Comparison of ENCODE assay signal across 8 cellular contexts in the genomic region with DNA sequence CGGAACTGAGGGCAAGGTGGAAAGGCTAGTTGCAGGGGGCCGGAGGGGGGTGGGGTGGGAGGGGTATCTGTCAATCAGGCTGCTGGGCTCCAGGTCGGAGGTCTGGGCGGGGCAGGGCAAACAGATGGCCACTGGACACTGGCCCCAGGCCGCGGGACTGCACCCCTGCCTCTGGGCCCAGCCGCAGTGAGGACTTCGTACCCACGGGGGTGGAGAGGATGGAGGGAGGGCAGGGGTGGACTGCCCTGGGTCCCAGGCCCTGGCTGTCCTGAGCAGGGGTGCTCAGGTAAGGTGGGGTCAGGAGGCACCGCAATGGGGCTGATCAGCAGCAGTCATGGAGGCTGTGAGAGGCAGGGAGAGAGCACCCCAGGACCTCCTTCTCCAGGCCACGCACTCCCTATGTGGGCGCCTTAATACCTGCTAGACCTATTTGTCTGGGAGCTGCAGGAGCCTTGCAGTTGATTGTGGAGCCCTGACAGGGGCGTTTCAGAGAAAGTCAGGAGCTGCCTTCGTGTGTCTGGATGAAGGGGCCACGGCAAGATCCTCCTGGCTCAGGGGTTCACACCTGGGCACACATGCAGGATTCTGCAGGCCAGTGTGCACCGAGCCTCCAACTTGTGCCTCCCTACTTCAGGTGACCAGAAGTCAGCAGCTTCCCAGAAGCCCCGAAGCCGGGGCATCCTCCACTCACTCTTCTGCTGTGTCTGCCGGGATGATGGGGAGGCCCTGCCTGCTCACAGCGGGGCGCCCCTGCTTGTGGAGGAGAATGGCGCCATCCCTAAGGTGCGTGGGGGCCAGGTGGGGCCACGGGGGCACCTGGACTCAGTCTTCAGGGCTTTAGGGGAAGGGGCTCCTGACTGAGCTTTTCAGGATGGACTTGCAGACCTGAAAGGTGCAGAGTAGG. TPM values are rescaled to one million over a fixed set of nuclear protein-coding genes. Genes with fewer than 3 reads are reported as not detected.
DNase-seq lines count a peak whose midpoint lies in the region; ATAC-seq lines count a peak whose summit lies in the region.

No MANE protein-coding gene starts in this region.

- H3K36me3 ChIP-seq in mesendoderm (ENCODE audit: control insufficient read depth, insufficient read depth, low read length) = peaks cover 2% of the 10 kb centered on the region
- peaks cover 0 to 8% of the 10 kb centered on the region in 2 donors for H3K36me3 ChIP-seq in aorta (ENCODE audit: control insufficient read depth in 1 of 2, insufficient read depth in 2 of 2, low read length in 1 of 2)

- ATAC-seq in central memory CD8-positive, alpha-beta T cell (replicated peaks; ENCODE audit: extremely low read depth, poor library complexity, severe bottlenecking) = no peak
- ATAC-seq in aorta (ENCODE audit: low FRiP score) (no peak), HG03196 (IDR thresholded peaks at IDR 0.05; ENCODE audit: unreplicated experiment) (no peak)

- H3K4me1 ChIP-seq in mesendoderm (ENCODE audit: control insufficient read depth, low read depth, low read length) (peaks cover 16% of the 10 kb centered on the region), aorta (ENCODE audit: control insufficient read depth in 1 of 2, insufficient read depth in 2 of 2, low read length in 2 of 2) (no peaks in the 10 kb centered on the region)

- H3K4ac ChIP-seq in mesendoderm (ENCODE audit: low read depth, low read length) = peak overlapping the region; percentile 97

- H3K27me3 ChIP-seq in mesendoderm (ENCODE audit: insufficient read depth, low read length, poor library complexity) = no peaks in the 10 kb centered on the region
- H3K27me3 ChIP-seq in aorta (ENCODE audit: control insufficient read depth in 1 of 2, insufficient read depth in 2 of 2, low read length in 1 of 2) = no peaks in the 10 kb centered on the region

- H3K56ac ChIP-seq in mesendoderm (ENCODE audit: low read length) = peak overlapping the region; percentile 94

- H3K18ac ChIP-seq in mesendoderm (ENCODE audit: low read length) = peak overlapping the region; percentile 98

- no peak overlapping the region for H2BK15ac ChIP-seq in mesendoderm (replicated peaks; ENCODE audit: low read depth)

- no peak overlapping the region for H4K5ac ChIP-seq in mesendoderm (ENCODE audit: low read length)

- H3K27ac ChIP-seq in mesendoderm (ENCODE audit: low read depth, low read length) (no peak overlapping the region), aorta (ENCODE audit: low read depth in 1 of 2, low read length in 2 of 2) (peak overlapping the region in 1 of 2 donors; percentile 38)

- H3K79me2 ChIP-seq in mesendoderm (ENCODE audit: control insufficient read depth, insufficient read depth, low read length) = peaks cover 5% of the 10 kb centered on the region

- H3K9me3 Mint-ChIP-seq in central memory CD8-positive, alpha-beta T cell = no peaks in the 10 kb centered on the region

- intact Hi-C loops in aorta (cut with DNase I) = no loop called here

- DNase-seq in stimulated activated CD4-positive, alpha-beta T cell treated with anti-CD3 and anti-CD28 coated beads, Interleukin-4, amount 100 ng/mL, for 1 hour = peak; percentile 7
- no peak for DNase-seq in stimulated activated CD4-positive, alpha-beta T cell treated with anti-CD3 and anti-CD28 coated beads, Interleukin-1b, Interleukin-23, amount 100 ng/mL, for 48 hours
- DNase-seq in central memory CD8-positive, alpha-beta T cell (ENCODE audit: low spot score in 2 of 2) = no peak
- DNase-seq in mesendoderm = no peak
- DNase-seq in aorta = peak in 1 of 2 donors; percentile 71
- DNase-seq in DMS153 (lab: John Stamatoyannopoulos, UW) = no peak
- DNase-seq in NCI-H2227 treated with DMSO at 0.1 percent for 48 hours (lab: John Stamatoyannopoulos, UW) = no peak

- no peaks in the 10 kb centered on the region for H3K9me3 ChIP-seq in aorta (ENCODE audit: control insufficient read depth, low read length)

- H3K36me3 Mint-ChIP-seq in central memory CD8-positive, alpha-beta T cell (ENCODE audit: insufficient read depth) = peaks cover 57% of the 10 kb centered on the region

- peaks cover 64% of the 10 kb centered on the region for H3K4me1 Mint-ChIP-seq in central memory CD8-positive, alpha-beta T cell

- peak overlapping the region; percentile 83 for H3K9ac ChIP-seq in mesendoderm (ENCODE audit: low read length)

- H3K4me3 ChIP-seq in mesendoderm (ENCODE audit: low read length) (no peak overlapping the region), aorta (ENCODE audit: low read length in 2 of 2) (peak overlapping the region; percentile 93 to 96)

- no peaks in the 10 kb centered on the region for H3K27me3 Mint-ChIP-seq in central memory CD8-positive, alpha-beta T cell

- H2BK5ac ChIP-seq in mesendoderm (ENCODE audit: low read length) = peak overlapping the region; percentile 55

- peak overlapping the region; percentile 90 for H2AK5ac ChIP-seq in mesendoderm (ENCODE audit: low read length)

- peak overlapping the region; percentile 62 for H3K4me2 ChIP-seq in mesendoderm (ENCODE audit: low read length)

- no peak overlapping the region for H3K23ac ChIP-seq in mesendoderm (ENCODE audit: low read length)

- peak overlapping the region; percentile 92 for H3K4me3 Mint-ChIP-seq in central memory CD8-positive, alpha-beta T cell

- no peak overlapping the region for H3K27ac Mint-ChIP-seq in central memory CD8-positive, alpha-beta T cell (ENCODE audit: low read depth)

- no peak overlapping the region for H2BK120ac ChIP-seq in mesendoderm (ENCODE audit: low read depth, low read length)

- H3K79me1 ChIP-seq in mesendoderm (ENCODE audit: low read length) = peaks cover 5% of the 10 kb centered on the region

- H4K8ac ChIP-seq in mesendoderm (ENCODE audit: low read depth, low read length) = no peak overlapping the region

- WGBS in mesendoderm (ENCODE audit: extremely low coverage, insufficient coverage, low lambda C conversion rate) = no CpG with 5 or more reads among the region's 24 CpGs
- 22 to 23% methylated on average over 24 of the region's 24 CpGs for WGBS in aorta, 2 donors

RNA-seq across cellular contexts. Expression of gene CTDSP1, which starts 1.5 kb away (rescaled TPM):
- polyA plus RNA-seq in mesendoderm (2013, experiment 1 of 2) = 13.1 TPM
- 12.7 TPM for polyA plus RNA-seq in mesendoderm (2013, experiment 2 of 2)
- 100 to 1,000 TPM; 141 to 162 TPM for total RNA-seq in aorta
- 100 to 1,000 TPM in 1 of 2 donors, 10 to 100 TPM in 1; 61.6 to 137 TPM for polyA plus RNA-seq in aorta

RNA-seq across cellular contexts. Expression of gene VIL1, which starts 17.7 kb away (rescaled TPM):
- polyA plus RNA-seq in mesendoderm (2013, experiment 1 of 2) = 6.1 TPM
- 6.5 TPM for polyA plus RNA-seq in mesendoderm (2013, experiment 2 of 2)
- under 1 TPM in 1 of 2 donors, not detected in 1; 0.65 TPM for total RNA-seq in aorta
- polyA plus RNA-seq in aorta = 10 to 100 TPM in 1 of 2 donors, 1 to 10 TPM in 1; 1.1 to 40.3 TPM

RNA-seq across cellular contexts. Expression of gene SLC11A1, which starts 19.1 kb away (rescaled TPM):
- 0.04 TPM for polyA plus RNA-seq in mesendoderm (2013, experiment 1 of 2)
- polyA plus RNA-seq in mesendoderm (2013, experiment 2 of 2) = 0.04 TPM
- total RNA-seq in aorta = 10 to 100 TPM; 40.1 to 56.1 TPM
- polyA plus RNA-seq in aorta = 1 to 10 TPM; 1.9 to 4.1 TPM

RNA-seq across cellular contexts. Expression of gene CATIP, which starts 44.5 kb away (rescaled TPM):
- polyA plus RNA-seq in mesendoderm (2013, experiment 1 of 2) = not detected
- polyA plus RNA-seq in mesendoderm (2013, experiment 2 of 2) = not detected
- not detected for total RNA-seq in aorta
- polyA plus RNA-seq in aorta = under 1 TPM; 0.03 to 0.50 TPM
